Comparison of ENCODE assay signal across 1 cellular context in the genomic region with DNA sequence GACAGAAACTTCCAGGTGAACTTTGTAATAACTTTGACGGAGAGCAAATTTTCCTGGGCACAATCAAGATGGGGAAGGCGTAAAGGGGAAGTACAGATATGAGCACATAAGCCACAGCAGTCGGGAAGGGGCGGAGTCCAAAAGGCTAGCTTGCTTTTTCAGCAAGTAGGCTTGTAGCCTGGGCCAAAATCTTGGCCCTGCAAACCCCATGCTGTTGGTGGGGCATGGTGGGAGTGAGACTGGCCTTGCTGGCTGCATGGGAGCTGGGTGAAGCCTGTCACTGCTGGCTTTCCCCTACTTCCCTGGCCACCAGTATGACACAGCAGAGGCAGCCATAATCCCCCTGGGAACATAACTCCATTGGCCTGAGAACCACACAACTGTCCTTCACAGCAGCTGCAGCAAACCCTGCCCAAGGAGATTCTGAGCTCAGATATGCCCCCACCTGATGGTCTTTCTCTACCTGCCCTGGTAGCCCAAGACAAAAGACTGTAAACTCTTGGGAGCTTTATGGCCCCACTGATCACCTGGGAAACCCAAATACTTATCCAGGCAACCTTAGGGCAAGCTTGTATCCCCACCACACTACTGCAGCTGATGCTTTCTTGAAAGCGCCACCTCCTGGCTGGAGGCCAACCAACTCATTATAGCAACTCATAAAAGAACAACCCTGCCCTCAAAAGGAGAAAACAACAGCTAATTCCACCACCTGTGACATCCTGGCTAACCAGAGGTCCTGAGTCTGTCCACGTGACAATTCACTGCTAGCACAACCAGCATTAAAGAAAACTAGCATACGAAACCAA.
TF ChIP-seq lines count a peak whose summit lies in the region.

No MANE protein-coding gene starts in this region.

TF ChIP-seq in SK-N-SH, 30 proteins besides CTCF, POLR2A, EP300 and RAD21 (continued from another document):
- TF ChIP-seq, protein P1, sequence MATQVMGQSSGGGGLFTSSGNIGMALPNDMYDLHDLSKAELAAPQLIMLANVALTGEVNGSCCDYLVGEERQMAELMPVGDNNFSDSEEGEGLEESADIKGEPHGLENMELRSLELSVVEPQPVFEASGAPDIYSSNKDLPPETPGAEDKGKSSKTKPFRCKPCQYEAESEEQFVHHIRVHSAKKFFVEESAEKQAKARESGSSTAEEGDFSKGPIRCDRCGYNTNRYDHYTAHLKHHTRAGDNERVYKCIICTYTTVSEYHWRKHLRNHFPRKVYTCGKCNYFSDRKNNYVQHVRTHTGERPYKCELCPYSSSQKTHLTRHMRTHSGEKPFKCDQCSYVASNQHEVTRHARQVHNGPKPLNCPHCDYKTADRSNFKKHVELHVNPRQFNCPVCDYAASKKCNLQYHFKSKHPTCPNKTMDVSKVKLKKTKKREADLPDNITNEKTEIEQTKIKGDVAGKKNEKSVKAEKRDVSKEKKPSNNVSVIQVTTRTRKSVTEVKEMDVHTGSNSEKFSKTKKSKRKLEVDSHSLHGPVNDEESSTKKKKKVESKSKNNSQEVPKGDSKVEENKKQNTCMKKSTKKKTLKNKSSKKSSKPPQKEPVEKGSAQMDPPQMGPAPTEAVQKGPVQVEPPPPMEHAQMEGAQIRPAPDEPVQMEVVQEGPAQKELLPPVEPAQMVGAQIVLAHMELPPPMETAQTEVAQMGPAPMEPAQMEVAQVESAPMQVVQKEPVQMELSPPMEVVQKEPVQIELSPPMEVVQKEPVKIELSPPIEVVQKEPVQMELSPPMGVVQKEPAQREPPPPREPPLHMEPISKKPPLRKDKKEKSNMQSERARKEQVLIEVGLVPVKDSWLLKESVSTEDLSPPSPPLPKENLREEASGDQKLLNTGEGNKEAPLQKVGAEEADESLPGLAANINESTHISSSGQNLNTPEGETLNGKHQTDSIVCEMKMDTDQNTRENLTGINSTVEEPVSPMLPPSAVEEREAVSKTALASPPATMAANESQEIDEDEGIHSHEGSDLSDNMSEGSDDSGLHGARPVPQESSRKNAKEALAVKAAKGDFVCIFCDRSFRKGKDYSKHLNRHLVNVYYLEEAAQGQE (IDR thresholded peaks at IDR 0.05; ENCODE audit: low read depth, low read length), result no peak
- TF ChIP-seq JUND (IDR thresholded peaks at IDR 0.05) (no peak), EZH2phosphoT487 (IDR thresholded peaks at IDR 0.05; ENCODE audit: borderline replicate concordance, low read depth) (no peak), SMC3 (IDR thresholded peaks at IDR 0.05; ENCODE audit: low read depth, low read length) (no peak), RFX5 (IDR thresholded peaks at IDR 0.05; ENCODE audit: low read length) (no peak), GATA2 (CRISPR knock-in tag; IDR thresholded peaks at IDR 0.05) (no peak)
- TF ChIP-seq, protein P2, sequence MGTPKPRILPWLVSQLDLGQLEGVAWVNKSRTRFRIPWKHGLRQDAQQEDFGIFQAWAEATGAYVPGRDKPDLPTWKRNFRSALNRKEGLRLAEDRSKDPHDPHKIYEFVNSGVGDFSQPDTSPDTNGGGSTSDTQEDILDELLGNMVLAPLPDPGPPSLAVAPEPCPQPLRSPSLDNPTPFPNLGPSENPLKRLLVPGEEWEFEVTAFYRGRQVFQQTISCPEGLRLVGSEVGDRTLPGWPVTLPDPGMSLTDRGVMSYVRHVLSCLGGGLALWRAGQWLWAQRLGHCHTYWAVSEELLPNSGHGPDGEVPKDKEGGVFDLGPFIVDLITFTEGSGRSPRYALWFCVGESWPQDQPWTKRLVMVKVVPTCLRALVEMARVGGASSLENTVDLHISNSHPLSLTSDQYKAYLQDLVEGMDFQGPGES (IDR thresholded peaks at IDR 0.05; ENCODE audit: low read depth, low read length), result no peak
TF ChIP-seq in SK-N-SH: peak in this region for 0.
